Comparison of ENCODE assay signal across 21 cellular contexts in genomic region chr13:77448689-77449088, GRCh38.
DNase-seq lines count a peak whose midpoint lies in the region; ATAC-seq, FAIRE-seq and TF ChIP-seq lines count a peak whose summit lies in the region.
"Had no signal": no experiment of that assay in that cellular context is flagged by ENCODE, and none has a peak within 500 bp of the region (broad histone marks: within the 10 kb centered on the region; RNA-seq: fewer than 3 reads in every experiment).

No MANE protein-coding gene starts in this region.

- POLR2A ChIA-PET in HepG2 (lab: Yijun Ruan, JAX) (no interaction called here), H1 (lab: Charles Lee; ENCODE audit: partially characterized antibody) (interaction anchor here (1.1 kb wide), 1 partner anchor 30 kb away, joined by 4 read pairs; no protein-coding TSS in a partner anchor)
- POLR2A ChIA-PET in activated CD4-positive, alpha-beta T cell treated with anti-CD3 and anti-CD28 coated beads for 36 hours (lab: Charles Lee) = no interaction called here

- H3K27me3 Mint-ChIP-seq in activated CD4-positive, alpha-beta T cell treated with anti-CD3 and anti-CD28 coated beads for 36 hours = peaks cover 7% of the 10 kb centered on the region
- H3K27me3 Mint-ChIP-seq: type B pancreatic cell had no signal

- no peak overlapping the region for H2BK5ac ChIP-seq in H1 (ENCODE audit: low read depth, low read length)

- H2AK5ac ChIP-seq in H1 (ENCODE audit: low read depth, low read length) = no peak overlapping the region

- no peak overlapping the region for H3K56ac ChIP-seq in H1 (replicated peaks; ENCODE audit: insufficient read length, low read depth, low read length)

- H3K4me1 Mint-ChIP-seq in activated CD4-positive, alpha-beta T cell treated with anti-CD3 and anti-CD28 coated beads for 36 hours = peaks cover 4% of the 10 kb centered on the region
- H3K4me1 Mint-ChIP-seq: neural crest cell had no signal

- H3K79me2 ChIP-seq in HepG2 (ENCODE audit: insufficient read depth, low read length) (no peaks in the 10 kb centered on the region), H1 (ENCODE audit: control insufficient read depth in 1 of 2, insufficient read depth in 2 of 2, low read length in 2 of 2) (no peaks in the 10 kb centered on the region)

- H3K4me1 ChIP-seq in right lobe of liver (no peaks in the 10 kb centered on the region), HepG2 (ENCODE audit: insufficient read depth, low read length) (no peaks in the 10 kb centered on the region), H1 (replicated peaks in 1 of 4; ENCODE audit: control insufficient read depth in 3 of 4, insufficient read depth in 4 of 4, low read length in 3 of 4) (peaks cover 0 to 5% (median under 1%) of the 10 kb centered on the region in 4 experiments; a peak in 1 of 7 replicates), transverse colon (no peaks in the 10 kb centered on the region)
- H3K4me1 ChIP-seq: sigmoid colon had no signal

- no peaks in the 10 kb centered on the region for H3K9me3 Mint-ChIP-seq in activated CD4-positive, alpha-beta T cell treated with anti-CD3 and anti-CD28 coated beads for 36 hours (ENCODE audit: low read depth)
- H3K9me3 Mint-ChIP-seq: neural crest cell had no signal

- intact Hi-C loops in right lobe of liver (cut with DNase I) (no loop called here), HepG2 (cut with micrococcal nuclease; ENCODE audit: unreplicated experiment) (no loop called here), transverse colon (cut with DNase I; ENCODE audit: low total_unique reads) (no loop called here)
- intact Hi-C loops in activated CD4-positive, alpha-beta T cell treated with anti-CD3 and anti-CD28 coated beads for 36 hours (cut with DNase I, micrococcal nuclease) = no loop called here

- no peaks in the 10 kb centered on the region for H3K36me3 Mint-ChIP-seq in activated CD4-positive, alpha-beta T cell treated with anti-CD3 and anti-CD28 coated beads for 36 hours (ENCODE audit: low read depth)
- H3K36me3 Mint-ChIP-seq: type B pancreatic cell had no signal

- no peak overlapping the region for H4K5ac ChIP-seq in H1 (ENCODE audit: insufficient read length, low read depth, low read length)

- H3K27ac Mint-ChIP-seq in activated CD4-positive, alpha-beta T cell treated with anti-CD3 and anti-CD28 coated beads for 36 hours = no peak overlapping the region

- CTCF ChIA-PET in HepG2 (lab: Yijun Ruan, JAX; ENCODE audit: low intra/inter-chr PET ratio, low total read pairs) = no interaction called here
- CTCF ChIA-PET in H1 (lab: Charles Lee; ENCODE audit: partially characterized antibody) = interaction anchor here (1.3 kb wide), 1 partner anchor 30 kb away, joined by 5 read pairs; no protein-coding TSS in a partner anchor
- CTCF ChIA-PET in activated CD4-positive, alpha-beta T cell treated with anti-CD3 and anti-CD28 coated beads for 36 hours (lab: Charles Lee) = interaction anchor here (0.6 to 0.7 kb wide), 2 partner anchors 116 to 138 kb away, joined by 3 read pairs; no protein-coding TSS in a partner anchor

- ATAC-seq in right lobe of liver (peak in 3 of 4 donors; percentile 51 to 68 (median 52)), HepG2 (no peak)
- ATAC-seq in activated CD4-positive, alpha-beta T cell treated with anti-CD3 and anti-CD28 coated beads for 36 hours = no peak
- ATAC-seq: Right ventricle myocardium inferior had no signal

- H3K4me2 ChIP-seq in HepG2 (ENCODE audit: low read depth, low read length) (no peak overlapping the region), H1 (ENCODE audit: insufficient read depth in 1 of 2, low read depth in 2 of 2, low read length in 2 of 2) (no peak overlapping the region)

- H3K9ac ChIP-seq in HepG2 (ENCODE audit: insufficient read depth, low read depth, low read length) = no peak overlapping the region
- H3K9ac ChIP-seq in H1 (replicated peaks in 1 of 4; ENCODE audit: extremely low read depth in 1 of 4, low read depth in 3 of 4, low read length in 3 of 4) = no peak overlapping the region

- H3K27me3 ChIP-seq in right lobe of liver = no peaks in the 10 kb centered on the region
- H3K27me3 ChIP-seq in HepG2 (ENCODE audit: control insufficient read depth in 1 of 2, insufficient read depth in 2 of 2, low read length in 2 of 2) = no peaks in the 10 kb centered on the region
- H3K27me3 ChIP-seq in H1 (replicated peaks in 1 of 4; ENCODE audit: control insufficient read depth in 3 of 4, extremely low read depth in 1 of 4, insufficient read depth in 3 of 4, low read length in 3 of 4) = no peaks in the 10 kb centered on the region
- no peaks in the 10 kb centered on the region for H3K27me3 ChIP-seq in transverse colon
- H3K27me3 ChIP-seq: sigmoid colon had no signal

- 0 out of 2 replicates have a peak overlapping the region, but pooled peaks have one; percentile 81 for H2BK12ac ChIP-seq in H1 (ENCODE audit: low read depth, low read length)

- H3K79me1 ChIP-seq in H1 (ENCODE audit: low read depth, low read length) = no peaks in the 10 kb centered on the region

- H3K4ac ChIP-seq in H1 (replicated peaks; ENCODE audit: insufficient read length, low read depth, low read length) = no peak overlapping the region

- H4K20me1 ChIP-seq in HepG2 (ENCODE audit: insufficient read depth, low read length) (no peaks in the 10 kb centered on the region), H1 (replicated peaks in 1 of 2; ENCODE audit: control insufficient read depth in 1 of 2, insufficient read depth in 2 of 2, low read length in 2 of 2) (no peaks in the 10 kb centered on the region)

- no peak overlapping the region for H2BK15ac ChIP-seq in H1 (ENCODE audit: low read length)

- no peak for TF ChIP-seq RAD21 in HepG2 (CRISPR knock-in tag; IDR thresholded peaks at IDR 0.05)
- TF ChIP-seq RAD21 in H1 (IDR thresholded peaks at IDR 0.05 in 1 of 2, conservative IDR thresholded peaks at IDR 0.05 in 1 of 2; ENCODE audit: low read depth in 2 of 2, low read length in 2 of 2) = no peak

- H3K23ac ChIP-seq in H1 (ENCODE audit: insufficient read length) = no peak overlapping the region

- H4K8ac ChIP-seq in H1 (ENCODE audit: extremely low read depth, insufficient read depth, low read length) = no peak overlapping the region

- no peak overlapping the region for H2BK120ac ChIP-seq in H1 (replicated peaks; ENCODE audit: low read depth, low read length)

- in situ Hi-C loops in HepG2 (cut with HindIII; ENCODE audit: extremely low pct_ligation_motif_present, low pct_unique_long_range_greater_than_20kb) = no loop called here
- in situ Hi-C loops in transverse colon (cut with MboI; ENCODE audit: low pct_ligation_motif_present in 1 of 4, low pct_unique_long_range_greater_than_20kb in 1 of 4, low sequenced_read_pairs in 3 of 4) = no loop called here

- no peak overlapping the region for H3K4me3 Mint-ChIP-seq in activated CD4-positive, alpha-beta T cell treated with anti-CD3 and anti-CD28 coated beads for 36 hours
- H3K4me3 Mint-ChIP-seq: neural crest cell, type B pancreatic cell had no signal

- TF ChIP-seq EP300 in HepG2 (IDR thresholded peaks at IDR 0.05; ENCODE audit: low read depth in 2 of 2, low read length in 2 of 2) (no peak), HepG2 (CRISPR knock-in tag; IDR thresholded peaks at IDR 0.05; ENCODE audit: borderline replicate concordance) (no peak), H1 (IDR thresholded peaks at IDR 0.05; ENCODE audit: borderline replicate concordance in 1 of 2, low read depth in 2 of 2, low read length in 2 of 2) (no peak), transverse colon (IDR thresholded peaks at IDR 0.05; ENCODE audit: low read depth) (no peak)

- no peak overlapping the region for H4K91ac ChIP-seq in H1 (replicated peaks; ENCODE audit: insufficient read length, low read length)

- H3K9me3 ChIP-seq in right lobe of liver = no peaks in the 10 kb centered on the region
- no peaks in the 10 kb centered on the region for H3K9me3 ChIP-seq in HepG2 (ENCODE audit: low read length)
- H3K9me3 ChIP-seq in H1 (ENCODE audit: insufficient read depth in 2 of 2, low read depth in 1 of 2, low read length in 1 of 2) = peaks cover 0 to 3% of the 10 kb centered on the region in 2 experiments; a peak in 1 of 4 replicates
- no peaks in the 10 kb centered on the region for H3K9me3 ChIP-seq in transverse colon
- H3K9me3 ChIP-seq: sigmoid colon had no signal

- TF ChIP-seq POLR2A in right lobe of liver (IDR thresholded peaks at IDR 0.05) (no peak), HepG2 (IDR thresholded peaks at IDR 0.05; ENCODE audit: insufficient read depth in 1 of 2, low read depth in 2 of 2, low read length in 2 of 2) (no peak), H1 (IDR thresholded peaks at IDR 0.05; ENCODE audit: control extremely low read depth in 1 of 2, low read depth in 2 of 2, low read length in 2 of 2) (no peak), transverse colon (IDR thresholded peaks at IDR 0.05) (no peak)

- H3K14ac ChIP-seq in H1 (ENCODE audit: insufficient read length) = no peak overlapping the region

- H3K23me2 ChIP-seq in H1 (ENCODE audit: low read depth, low read length) = peaks cover 2% of the 10 kb centered on the region; the same call in 1 of the 2 replicates

- FAIRE-seq in HepG2 (lab: Jason Lieb, UNC) = no peak
- FAIRE-seq in H1 (lab: Jason Lieb, UNC) = no peak
- FAIRE-seq: HTR-8/SVneo had no signal

- DNase-seq in right lobe of liver (peak in 1 of 3 donors; percentile 21), HepG2 (ENCODE audit: low spot score) (no peak), NOMO-1 (lab: John Stamatoyannopoulos, UW; ENCODE audit: unreplicated experiment in 2 of 2) (peak; percentile 53 to 57), H1 (ENCODE audit: low read depth in 1 of 2, low spot score in 2 of 2) (no peak), transverse colon (peak; percentile 8), mucosa of gallbladder (ENCODE audit: low spot score) (no peak), T-helper 1 cell (no peak)
- no peak for DNase-seq in activated CD4-positive, alpha-beta T cell treated with anti-CD3 and anti-CD28 coated beads for 36 hours
- DNase-seq: activated CD4-positive, alpha-beta T cell treated with anti-CD3 and anti-CD28 coated beads, Interleukin-2, amount 50 U/mL, for 4 hours; COR-L47; foreskin fibroblast; mammary epithelial cell; NCI-H1092; NCI-H524 treated with DMSO at 0.1 percent for 48 hours; sigmoid colon; stimulated activated CD4-positive, alpha-beta T cell treated with anti-CD3 and anti-CD28 coated beads, Interleukin-4, amount 100 ng/mL, for 4 hours; T1000 had no signal

- H2BK20ac ChIP-seq in H1 (ENCODE audit: low read length) = no peak overlapping the region

- H3K36me3 ChIP-seq in right lobe of liver (no peaks in the 10 kb centered on the region), HepG2 (replicated peaks in 1 of 2; ENCODE audit: control insufficient read depth in 1 of 2, insufficient read depth in 2 of 2, low read length in 2 of 2) (no peaks in the 10 kb centered on the region), H1 (ENCODE audit: control insufficient read depth in 2 of 4, insufficient read depth in 4 of 4, low read length in 3 of 4) (no peaks in the 10 kb centered on the region), transverse colon (no peaks in the 10 kb centered on the region)
- H3K36me3 ChIP-seq: sigmoid colon had no signal

- H2AFZ ChIP-seq in HepG2 (ENCODE audit: low read length) (no peak overlapping the region), H1 (ENCODE audit: low read length) (peak overlapping the region; percentile 98)

- TF ChIP-seq CTCF in right lobe of liver (IDR thresholded peaks at IDR 0.05) (no peak), HepG2 (CRISPR knock-in tag; IDR thresholded peaks at IDR 0.05) (no peak), H1 (IDR thresholded peaks at IDR 0.05; ENCODE audit: control extremely low read depth in 1 of 3, insufficient read depth in 1 of 3, low read depth in 1 of 3, low read length in 3 of 3) (no peak), transverse colon (IDR thresholded peaks at IDR 0.05) (no peak)

- no TSS peak for BruUV-seq in HepG2 (replicated peaks; lab: Mats Ljungman, UMichigan)

- H3K27ac ChIP-seq in right lobe of liver (no peak overlapping the region), HepG2 (ENCODE audit: extremely low read length, insufficient read depth, low read length) (no peak overlapping the region), H1 (ENCODE audit: low read depth, low read length) (no peak overlapping the region), transverse colon (no peak overlapping the region)
- H3K27ac ChIP-seq: sigmoid colon had no signal

- 43% methylated on average over 4 of the region's 4 CpGs for WGBS in right lobe of liver (ENCODE audit: insufficient coverage, low coverage, low lambda C conversion rate, missing lambda C conversion rate)
- WGBS in HepG2 (ENCODE audit: low lambda C conversion rate) = 0% methylated on average over 4 of the region's 4 CpGs
- 68% methylated on average over 4 of the region's 4 CpGs; no CpG with 5 or more reads in 1 of the 2 experiments for WGBS in H1 (ENCODE audit: extremely low coverage in 1 of 2, insufficient coverage in 1 of 2, insufficient read length in 1 of 2, insufficient replicate concordance in 2 of 2, low coverage in 1 of 2, low lambda C conversion rate in 2 of 2, missing lambda C conversion rate in 1 of 2), 2 experiments
- 43 to 57% methylated on average over 3 to 4 of the region's 4 CpGs for WGBS in transverse colon (ENCODE audit: low coverage in 1 of 2), 2 donors

- H3K4me3 ChIP-seq in right lobe of liver = no peak overlapping the region
- H3K4me3 ChIP-seq in HepG2 (replicated peaks in 1 of 3; ENCODE audit: insufficient read depth in 1 of 3, low read depth in 2 of 3, low read length in 3 of 3) = no peak overlapping the region
- H3K4me3 ChIP-seq in H1 (ENCODE audit: extremely low read depth in 1 of 4, insufficient read depth in 2 of 4, low read depth in 3 of 4, low read length in 4 of 4) = no peak overlapping the region
- no peak overlapping the region for H3K4me3 ChIP-seq in transverse colon
- H3K4me3 ChIP-seq: sigmoid colon had no signal

- no peak overlapping the region for H3K18ac ChIP-seq in H1 (ENCODE audit: extremely low read depth, low read length)

Comparison
In these comparisons a context has a peak if more than half of its experiments do, and no peak if none do; other contexts are left out.
1. ATAC-seq: peak in right lobe of liver (3 of 4); none in HepG2 (single experiment) and activated CD4-positive, alpha-beta T cell treated with anti-CD3 and anti-CD28 coated beads for 36 hours (single experiment).
2. DNase-seq: peak in NOMO-1 (2 of 2) and transverse colon (single experiment); none in HepG2 (single experiment), H1 (0 of 2), mucosa of gallbladder (single experiment), T-helper 1 cell (0 of 5) and activated CD4-positive, alpha-beta T cell treated with anti-CD3 and anti-CD28 coated beads for 36 hours (single experiment).